In genomic region chr19:1591421-1592022, GRCh38 we compare ENCODE assay signal across 1 cellular context.
TF ChIP-seq lines count a peak whose summit lies in the region.

No MANE protein-coding gene starts in this region.

TF ChIP-seq in HepG2, 621 proteins besides CTCF, POLR2A, EP300 and RAD21 (continued from another document and continues in another):
- TF ChIP-seq POGK (CRISPR knock-in tag; conservative IDR thresholded peaks at IDR 0.05): 0 out of 2 replicates have a peak, but pooled peaks have one; percentile 6
- TF ChIP-seq ZNF710 (CRISPR knock-in tag; IDR thresholded peaks at IDR 0.05; ENCODE audit: borderline replicate concordance): 0 out of 2 replicates have a peak, but pooled peaks have one; percentile 15
- peak; percentile 4; the same call in 1 of the 2 replicates for TF ChIP-seq ZFAT (CRISPR knock-in tag; conservative IDR thresholded peaks at IDR 0.05)
- TF ChIP-seq FOXO4 (CRISPR knock-in tag; conservative IDR thresholded peaks at IDR 0.05): no peak
- TF ChIP-seq HMGXB4 (CRISPR knock-in tag; IDR thresholded peaks at IDR 0.05; ENCODE audit: borderline replicate concordance in 1 of 2, low read depth in 1 of 2): no peak
- TF ChIP-seq ZNF230 (CRISPR knock-in tag; IDR thresholded peaks at IDR 0.05): no peak
- no peak for TF ChIP-seq PPARG (CRISPR knock-in tag; conservative IDR thresholded peaks at IDR 0.05)
- TF ChIP-seq ZNF512 (CRISPR knock-in tag; IDR thresholded peaks at IDR 0.05): no peak
- no peak for TF ChIP-seq SRSF4 (IDR thresholded peaks at IDR 0.05; ENCODE audit: low read depth, low read length, poor library complexity, severe bottlenecking)
- no peak for TF ChIP-seq ZBTB14 (CRISPR knock-in tag; IDR thresholded peaks at IDR 0.05)
- TF ChIP-seq ZNF367 (CRISPR knock-in tag; IDR thresholded peaks at IDR 0.05; ENCODE audit: borderline replicate concordance): peak; percentile 14; the same call in 1 of the 2 replicates
- TF ChIP-seq ARID5B (CRISPR knock-in tag; IDR thresholded peaks at IDR 0.05): no peak
- TF ChIP-seq SIN3B (IDR thresholded peaks at IDR 0.05; ENCODE audit: low read length): no peak
- TF ChIP-seq KLF11 (CRISPR knock-in tag; IDR thresholded peaks at IDR 0.05): peak; percentile 5; the same call in 1 of the 2 replicates
- 0 out of 2 replicates have a peak, but pooled peaks have one; percentile 23 for TF ChIP-seq PCBP1 (IDR thresholded peaks at IDR 0.05; ENCODE audit: borderline replicate concordance, low read depth, low read length)
- TF ChIP-seq FOXP1 (IDR thresholded peaks at IDR 0.05): no peak
- TF ChIP-seq FOXP1 (CRISPR knock-in tag; IDR thresholded peaks at IDR 0.05): no peak
- TF ChIP-seq THAP7 (CRISPR knock-in tag; IDR thresholded peaks at IDR 0.05): no peak
- TF ChIP-seq ZNF274 (CRISPR knock-in tag; IDR thresholded peaks at IDR 0.05): no peak; the same call in 1 of the 2 replicates
- no peak for TF ChIP-seq RERE (CRISPR knock-in tag; IDR thresholded peaks at IDR 0.05; ENCODE audit: low read depth)
- TF ChIP-seq ZNF12 (CRISPR knock-in tag; IDR thresholded peaks at IDR 0.05): no peak
- no peak for TF ChIP-seq CBX1 (IDR thresholded peaks at IDR 0.05; ENCODE audit: low read depth)
- peak; percentile 25; the same call in 1 of the 2 replicates for TF ChIP-seq TBX2 (CRISPR knock-in tag; IDR thresholded peaks at IDR 0.05; ENCODE audit: borderline replicate concordance)
- TF ChIP-seq ZNF350 (CRISPR knock-in tag; IDR thresholded peaks at IDR 0.05; ENCODE audit: borderline replicate concordance, low read depth): no peak; the same call in 1 of the 2 replicates
- 0 out of 2 replicates have a peak, but pooled peaks have one; percentile 20 for TF ChIP-seq HOXA5 (CRISPR knock-in tag; IDR thresholded peaks at IDR 0.05)
- 0 out of 2 replicates have a peak, but pooled peaks have one; percentile 16 for TF ChIP-seq ZBTB3 (CRISPR knock-in tag; IDR thresholded peaks at IDR 0.05; ENCODE audit: borderline replicate concordance, low read depth)
- TF ChIP-seq ZNF121 (CRISPR knock-in tag; IDR thresholded peaks at IDR 0.05): no peak
- TF ChIP-seq ZNF546 (CRISPR knock-in tag; conservative IDR thresholded peaks at IDR 0.05): no peak
- no peak for TF ChIP-seq ZNF281 (CRISPR knock-in tag; IDR thresholded peaks at IDR 0.05; ENCODE audit: borderline replicate concordance)
- TF ChIP-seq XBP1 (CRISPR knock-in tag; IDR thresholded peaks at IDR 0.05): no peak
- no peak for TF ChIP-seq ZFP37 (CRISPR knock-in tag; IDR thresholded peaks at IDR 0.05; ENCODE audit: borderline replicate concordance)
- no peak for TF ChIP-seq HDAC6 (IDR thresholded peaks at IDR 0.05; ENCODE audit: low read depth, low read length)
